ENCODE assay signal across 9 cellular contexts in genomic region chr1:236282719-236283118, GRCh38. TPM values are rescaled to one million over a fixed set of nuclear protein-coding genes. Genes with fewer than 3 reads are reported as not detected.
DNase-seq lines count a peak whose midpoint lies in the region; ATAC-seq, FAIRE-seq and TF ChIP-seq lines count a peak whose summit lies in the region.
"Had no signal": no experiment of that assay in that cellular context is flagged by ENCODE, and none has a peak within 500 bp of the region (broad histone marks: within the 10 kb centered on the region; RNA-seq: fewer than 3 reads in every experiment).

No MANE protein-coding gene starts in this region.

- H3K4me3 Mint-ChIP-seq in activated CD4-positive, alpha-beta T cell treated with anti-CD3 and anti-CD28 coated beads, Interleukin-2, amount 10 ng/mL, durations not matched to agents 24 days and 14 days: peak overlapping the region; percentile 89
- H3K4me3 Mint-ChIP-seq in activated CD4-positive, alpha-beta memory T cell treated with anti-CD3 and anti-CD28 coated beads, Interleukin-2, amount 10 ng/mL, durations not matched to agents 7 days and 5 days: peak overlapping the region; percentile 84

- H3K9me3 Mint-ChIP-seq in activated CD4-positive, alpha-beta T cell treated with anti-CD3 and anti-CD28 coated beads, Interleukin-2, amount 10 ng/mL, durations not matched to agents 24 days and 14 days: no peaks in the 10 kb centered on the region
- no peaks in the 10 kb centered on the region for H3K9me3 Mint-ChIP-seq in activated CD4-positive, alpha-beta memory T cell treated with anti-CD3 and anti-CD28 coated beads, Interleukin-2, amount 10 ng/mL, durations not matched to agents 7 days and 5 days

- peaks cover 4% of the 10 kb centered on the region for H3K4me1 ChIP-seq in keratinocyte (ENCODE audit: control insufficient read depth, extremely low read depth, insufficient read depth, low read length)
- H3K4me1 ChIP-seq in stomach smooth muscle (ENCODE audit: control insufficient read depth, insufficient read depth, low read length): peaks cover 7% of the 10 kb centered on the region

- dilution Hi-C loops in keratinocyte (cut with MboI; ENCODE audit: extremely low pct_ligation_motif_present, low sequenced_read_pairs): no loop called here

- no peak for FAIRE-seq in keratinocyte (lab: Jason Lieb, UNC)

- intact Hi-C loops in activated CD4-positive, alpha-beta T cell treated with anti-CD3 and anti-CD28 coated beads, Interleukin-2, amount 10 ng/mL, durations not matched to agents 24 days and 14 days (cut with micrococcal nuclease): loop anchor here (1.0 to 10.0 kb wide), 9 partner anchors 114 to 780 kb away; partner anchors contain the start of genes B3GALNT2, GPR137B, HEATR1 and LGALS8

- H3K36me3 ChIP-seq in keratinocyte (ENCODE audit: control insufficient read depth in 2 of 2, extremely low read depth in 1 of 2, insufficient read depth in 2 of 2, low read length in 2 of 2) (no peaks in the 10 kb centered on the region), stomach smooth muscle (ENCODE audit: control insufficient read depth in 2 of 2, insufficient read depth in 2 of 2, low read length in 2 of 2) (no peaks in the 10 kb centered on the region)

- H4K20me1 ChIP-seq in keratinocyte (ENCODE audit: control insufficient read depth, extremely low read depth, insufficient read depth, low read length): no peaks in the 10 kb centered on the region

- H3K79me2 ChIP-seq in keratinocyte (ENCODE audit: control insufficient read depth, insufficient read depth, low read length): no peaks in the 10 kb centered on the region

- H3K9me3 ChIP-seq in keratinocyte (ENCODE audit: control insufficient read depth, low read depth, low read length) (no peaks in the 10 kb centered on the region), stomach smooth muscle (ENCODE audit: control insufficient read depth in 2 of 2, low read length in 2 of 2) (no peaks in the 10 kb centered on the region)

- H3K9me1 ChIP-seq in keratinocyte (ENCODE audit: control insufficient read depth, extremely low read depth, insufficient read depth, low read length): no peaks in the 10 kb centered on the region

- H3K4me2 ChIP-seq in keratinocyte (ENCODE audit: control insufficient read depth, extremely low read depth, insufficient read depth, low read depth, low read length): peak overlapping the region; percentile 90

- ATAC-seq in GM19328 (IDR thresholded peaks at IDR 0.05; ENCODE audit: unreplicated experiment) (no peak), GM19351 (IDR thresholded peaks at IDR 0.05; ENCODE audit: unreplicated experiment) (no peak)

- no peaks in the 10 kb centered on the region for H3K27me3 ChIP-seq in keratinocyte (ENCODE audit: control insufficient read depth, extremely low read depth, insufficient read depth, low read length)
- H3K27me3 ChIP-seq in stomach smooth muscle (ENCODE audit: control insufficient read depth in 1 of 2, insufficient read depth in 2 of 2, low read length in 2 of 2): peaks cover 3 to 9% of the 10 kb centered on the region in 2 donors

- H3K36me3 Mint-ChIP-seq in activated CD4-positive, alpha-beta T cell treated with anti-CD3 and anti-CD28 coated beads, Interleukin-2, amount 10 ng/mL, durations not matched to agents 24 days and 14 days (ENCODE audit: low read depth): peaks cover 3% of the 10 kb centered on the region
- H3K36me3 Mint-ChIP-seq in activated CD4-positive, alpha-beta memory T cell treated with anti-CD3 and anti-CD28 coated beads, Interleukin-2, amount 10 ng/mL, durations not matched to agents 7 days and 5 days (ENCODE audit: low read depth): no peaks in the 10 kb centered on the region

- POLR2A ChIA-PET in activated CD4-positive, alpha-beta memory T cell treated with anti-CD3 and anti-CD28 coated beads, Interleukin-2, amount 10 ng/mL, durations not matched to agents 7 days and 5 days (lab: Charles Lee): interaction anchor here (0.5 to 0.9 kb wide), 3 partner anchors 107 to 512 kb away, joined by 3 read pairs; partner anchors contain the start of genes LGALS8 and MTR

- H2AFZ ChIP-seq in keratinocyte (ENCODE audit: control insufficient read depth, low read length): peak overlapping the region; percentile 88

- H3K9ac ChIP-seq in keratinocyte (ENCODE audit: control insufficient read depth, extremely low read depth, insufficient read depth, low read length): no peak overlapping the region
- peak overlapping the region in 1 of 2 donors; percentile 78 for H3K9ac ChIP-seq in stomach smooth muscle (ENCODE audit: low read length in 2 of 2)

- CTCF ChIA-PET in activated CD4-positive, alpha-beta memory T cell treated with anti-CD3 and anti-CD28 coated beads, Interleukin-2, amount 10 ng/mL, durations not matched to agents 7 days and 5 days (lab: Charles Lee): no interaction called here

- DNase-seq in activated CD4-positive, alpha-beta T cell treated with anti-CD3 and anti-CD28 coated beads, Interleukin-2, amount 10 ng/mL, durations not matched to agents 24 days and 14 days: no peak
- DNase-seq in activated CD4-positive, alpha-beta T cell treated with anti-CD3 and anti-CD28 coated beads for 1 hour: no peak
- no peak for DNase-seq in activated CD4-positive, alpha-beta memory T cell treated with anti-CD3 and anti-CD28 coated beads, Interleukin-2, amount 10 ng/mL, durations not matched to agents 7 days and 5 days
- DNase-seq in keratinocyte (ENCODE audit: low read depth, low spot score): no peak
- no peak for DNase-seq in stimulated activated CD4-positive, alpha-beta T cell treated with anti-CD3 and anti-CD28 coated beads, Interleukin-15, amount 100 ng/mL, for 24 hours

- peak overlapping the region; percentile 82 for H3K27ac Mint-ChIP-seq in activated CD4-positive, alpha-beta T cell treated with anti-CD3 and anti-CD28 coated beads, Interleukin-2, amount 10 ng/mL, durations not matched to agents 24 days and 14 days
- H3K27ac Mint-ChIP-seq in activated CD4-positive, alpha-beta memory T cell treated with anti-CD3 and anti-CD28 coated beads, Interleukin-2, amount 10 ng/mL, durations not matched to agents 7 days and 5 days: no peak overlapping the region

- peaks cover 9% of the 10 kb centered on the region for H3K27me3 Mint-ChIP-seq in activated CD4-positive, alpha-beta T cell treated with anti-CD3 and anti-CD28 coated beads, Interleukin-2, amount 10 ng/mL, durations not matched to agents 24 days and 14 days
- H3K27me3 Mint-ChIP-seq in activated CD4-positive, alpha-beta memory T cell treated with anti-CD3 and anti-CD28 coated beads, Interleukin-2, amount 10 ng/mL, durations not matched to agents 7 days and 5 days: peaks cover 8% of the 10 kb centered on the region

- peak overlapping the region; percentile 64 to 84 (median 84) for H3K4me3 ChIP-seq in keratinocyte (ENCODE audit: control insufficient read depth in 2 of 3, extremely low read depth in 1 of 3, insufficient read depth in 2 of 3, low read depth in 1 of 3, low read length in 3 of 3)
- H3K4me3 ChIP-seq in stomach smooth muscle (ENCODE audit: low read length in 2 of 2): peak overlapping the region; percentile 94

- TF ChIP-seq CTCF in keratinocyte (optimal IDR thresholded peaks at IDR 0.05 in 1 of 3, IDR thresholded peaks at IDR 0.05 in 1 of 3, conservative IDR thresholded peaks at IDR 0.05 in 1 of 3; ENCODE audit: extremely low read depth in 1 of 3, insufficient read depth in 2 of 3, low read length in 3 of 3): no peak

- H3K27ac ChIP-seq in keratinocyte (ENCODE audit: control insufficient read depth, insufficient read depth, low read length) (no peak overlapping the region), stomach smooth muscle (ENCODE audit: low read length) (no peak overlapping the region)
- H3K27ac ChIP-seq: RWPE1 had no signal

- H3K4me1 Mint-ChIP-seq in activated CD4-positive, alpha-beta T cell treated with anti-CD3 and anti-CD28 coated beads, Interleukin-2, amount 10 ng/mL, durations not matched to agents 24 days and 14 days: peaks cover 34% of the 10 kb centered on the region
- H3K4me1 Mint-ChIP-seq in activated CD4-positive, alpha-beta memory T cell treated with anti-CD3 and anti-CD28 coated beads, Interleukin-2, amount 10 ng/mL, durations not matched to agents 7 days and 5 days: peaks cover 41% of the 10 kb centered on the region

RNA-seq across cellular contexts. Expression of gene ERO1B, which starts 1.0 kb away (rescaled TPM):
- 1.5 and 3.2 TPM in 2 replicates for total RNA-seq in activated CD4-positive, alpha-beta T cell treated with anti-CD3 and anti-CD28 coated beads, Interleukin-2, amount 10 ng/mL, durations not matched to agents 24 days and 14 days
- total RNA-seq in activated CD4-positive, alpha-beta memory T cell treated with anti-CD3 and anti-CD28 coated beads, Interleukin-2, amount 10 ng/mL, durations not matched to agents 7 days and 5 days: 1 to 10 TPM; 4.1 TPM
- 1.5 to 3.1 TPM (median 1.5 TPM) in 3 replicates for polyA plus RNA-seq in keratinocyte
- 1.8 TPM for polyA plus RNA-seq in keratinocyte (2011; ENCODE audit: low read depth)
- polyA plus RNA-seq in keratinocyte (2011; cell fraction: cytosol; rRNA removed): 0.68 and 1.7 TPM in 2 replicates
- polyA plus RNA-seq in keratinocyte (2011; cell fraction: nucleus; rRNA removed): 2.1 and 4.0 TPM in 2 replicates
- 1.9 and 2.0 TPM in 2 replicates for polyA plus RNA-seq in keratinocyte (2012; ENCODE audit: low replicate concordance)
- 0.33 to 2.8 TPM (median 2.0 TPM) in 3 replicates for polyA minus RNA-seq in keratinocyte
- polyA minus RNA-seq in keratinocyte (2011; cell fraction: cytosol; rRNA and poly(A)+ RNA removed): 1.9 TPM
- 2.3 and 4.2 TPM in 2 replicates for polyA minus RNA-seq in keratinocyte (2011; cell fraction: nucleus; rRNA and poly(A)+ RNA removed)
